In the genomic region with DNA sequence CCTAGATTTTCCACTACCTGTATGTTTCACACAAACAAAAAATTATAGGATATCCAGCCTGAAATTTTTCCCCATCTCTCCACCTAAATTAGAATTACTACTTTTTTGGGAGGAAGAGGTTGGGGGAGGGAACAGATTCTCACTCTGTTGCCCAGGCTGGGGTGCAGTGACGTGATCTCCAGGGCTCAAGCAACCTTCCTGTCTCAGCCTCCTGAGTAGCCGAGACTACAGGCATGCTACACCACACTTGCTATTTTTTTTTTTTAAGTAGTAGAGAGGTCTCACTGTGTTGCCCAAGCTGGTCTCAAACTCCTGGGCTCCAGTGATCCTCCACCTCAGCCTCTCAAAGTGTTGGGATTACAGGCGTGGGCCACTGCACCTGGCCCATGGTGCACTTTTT, we compare ENCODE assay signal across 23 cellular contexts. TPM values are rescaled to one million over a fixed set of nuclear protein-coding genes. Genes with fewer than 3 reads are reported as not detected.
DNase-seq lines count a peak whose midpoint lies in the region; ATAC-seq and TF ChIP-seq lines count a peak whose summit lies in the region.
"Had no signal": no experiment of that assay in that cellular context is flagged by ENCODE, and none has a peak within 500 bp of the region (broad histone marks: within the 10 kb centered on the region; RNA-seq: fewer than 3 reads in every experiment).

No MANE protein-coding gene starts in this region.

- H3K27ac ChIP-seq in OCI-LY7 (ENCODE audit: low read depth, low read length, poor library complexity, severe bottlenecking) (no peak overlapping the region), colonic mucosa (peak overlapping the region; percentile 42), stomach (peak overlapping the region in 3 of 5 donors; percentile 33 to 59 (median 51)), gastroesophageal sphincter (no peak overlapping the region)
- H3K27ac ChIP-seq: body of pancreas had no signal

- peak in 1 of 2 donors; percentile 50 for DNase-seq in activated T-cell treated with anti-CD3 and anti-CD28 coated beads, Interleukin-2, amount 50 U/mL, for 72 hours
- no peak for DNase-seq in activated T-cell treated with anti-CD3 and anti-CD28 coated beads, Interleukin-2, amount 50 U/mL, for 1 hour
- DNase-seq in OCI-LY7 (ENCODE audit: low spot score) (peak; percentile 45), colonic mucosa (no peak), stomach (no peak), hepatic stellate cell (ENCODE audit: low spot score) (no peak)
- DNase-seq: body of pancreas; DMS53; HCEC 1CT; left lung; NCI-H1436; NCI-H446 treated with DMSO at 0.1 percent for 48 hours; PC-3; SK-N-SH; stimulated activated CD4-positive, alpha-beta T cell treated with anti-CD3 and anti-CD28 coated beads, Interleukin-4, amount 100 ng/mL, for 24 hours had no signal

- no peaks in the 10 kb centered on the region for H3K9me3 Mint-ChIP-seq in activated T-cell treated with anti-CD3 and anti-CD28 coated beads, Interleukin-2, amount 50 U/mL, for 72 hours
- H3K9me3 Mint-ChIP-seq: activated T-helper 17 cell treated with anti-CD3 and anti-CD28 coated beads, Interleukin-2, amount 50 U/mL, for 72 hours; nephron had no signal

- intact Hi-C loops in OCI-LY7 (cut with micrococcal nuclease; ENCODE audit: unreplicated experiment) = no loop called here
- intact Hi-C loops in colonic mucosa (cut with DNase I) = no loop called here
- intact Hi-C loops in stomach (cut with DNase I; ENCODE audit: low total_unique reads) = no loop called here

- peak overlapping the region; percentile 81 to 85 for H3K4me3 Mint-ChIP-seq in activated T-cell treated with anti-CD3 and anti-CD28 coated beads, Interleukin-2, amount 50 U/mL, for 72 hours
- H3K4me3 Mint-ChIP-seq: activated T-helper 17 cell treated with anti-CD3 and anti-CD28 coated beads, Interleukin-2, amount 50 U/mL, for 72 hours; nephron; WTC11 had no signal

- TF ChIP-seq EP300 in stomach (IDR thresholded peaks at IDR 0.05) (no peak), gastroesophageal sphincter (IDR thresholded peaks at IDR 0.05) (no peak)

- CTCF ChIA-PET in OCI-LY7 (lab: Charles Lee; ENCODE audit: unreplicated experiment) = no interaction called here

- POLR2A ChIA-PET in OCI-LY7 (lab: Charles Lee) = interaction anchor here (0.7 to 1.6 kb wide), 5 partner anchors 9 to 105 kb away, joined by 3 to 13 read pairs (median 4); a partner anchor contains a TSS

- H3K9me3 ChIP-seq in OCI-LY7 (ENCODE audit: low read length) (no peaks in the 10 kb centered on the region), colonic mucosa (no peaks in the 10 kb centered on the region), stomach (no peaks in the 10 kb centered on the region), gastroesophageal sphincter (no peaks in the 10 kb centered on the region)
- H3K9me3 ChIP-seq: body of pancreas, left lung, right atrium auricular region, SK-N-SH had no signal

- no peak overlapping the region for H3K4me3 ChIP-seq in OCI-LY7 (ENCODE audit: low read depth, low read length, poor library complexity, severe bottlenecking)
- no peak overlapping the region for H3K4me3 ChIP-seq in colonic mucosa
- no peak overlapping the region for H3K4me3 ChIP-seq in stomach
- no peak overlapping the region for H3K4me3 ChIP-seq in gastroesophageal sphincter
- H3K4me3 ChIP-seq: body of pancreas, left lung, right atrium auricular region had no signal

- H3K4me2 ChIP-seq in OCI-LY7 (ENCODE audit: low read length) = peak overlapping the region; percentile 69
- H3K4me2 ChIP-seq: SK-N-SH had no signal

- H3K36me3 ChIP-seq in OCI-LY7 (ENCODE audit: insufficient read depth, low read length) = no peaks in the 10 kb centered on the region
- H3K36me3 ChIP-seq in colonic mucosa = no peaks in the 10 kb centered on the region
- H3K36me3 ChIP-seq in stomach = peaks cover 0 to 3% (median 0%) of the 10 kb centered on the region in 4 donors
- H3K36me3 ChIP-seq in gastroesophageal sphincter = no peaks in the 10 kb centered on the region
- H3K36me3 ChIP-seq: left lung, right atrium auricular region had no signal

- peak overlapping the region; percentile 90 for H2AFZ ChIP-seq in OCI-LY7 (ENCODE audit: low read length)

- 64 to 83% (median 75%) methylated on average over 3 of the region's 3 CpGs for WGBS in stomach, 5 donors
- 56% methylated on average over 3 of the region's 3 CpGs; no CpG with 5 or more reads in 1 of the 2 donors for WGBS in gastroesophageal sphincter (ENCODE audit: low coverage in 1 of 2), 2 donors

- no peaks in the 10 kb centered on the region for H3K79me2 ChIP-seq in OCI-LY7 (ENCODE audit: insufficient read depth, low read depth, low read length)

- BruUV-seq in OCI-LY7 (replicated peaks; lab: Mats Ljungman, UMichigan) = no TSS peak

- H3K4me1 ChIP-seq in OCI-LY7 (ENCODE audit: insufficient read depth, low read length, poor library complexity, severe bottlenecking) (peaks cover 45% of the 10 kb centered on the region), colonic mucosa (peaks cover 8% of the 10 kb centered on the region), stomach (peaks cover 0 to 49% (median 14%) of the 10 kb centered on the region in 4 donors), gastroesophageal sphincter (no peaks in the 10 kb centered on the region)
- H3K4me1 ChIP-seq: body of pancreas had no signal

- peaks cover 26 to 61% of the 10 kb centered on the region in 2 donors for H3K36me3 Mint-ChIP-seq in activated T-cell treated with anti-CD3 and anti-CD28 coated beads, Interleukin-2, amount 50 U/mL, for 72 hours (ENCODE audit: insufficient read depth in 2 of 2)
- H3K36me3 Mint-ChIP-seq: WTC11 had no signal

- H4K20me1 ChIP-seq in OCI-LY7 (ENCODE audit: insufficient read depth, low read length) = no peaks in the 10 kb centered on the region

- H3K9me2 ChIP-seq in OCI-LY7 (ENCODE audit: insufficient read depth, low read length) = no peaks in the 10 kb centered on the region
- H3K9me2 ChIP-seq: SK-N-SH had no signal

- H3K4me1 Mint-ChIP-seq in activated T-cell treated with anti-CD3 and anti-CD28 coated beads, Interleukin-2, amount 50 U/mL, for 72 hours (ENCODE audit: low read depth) = peaks cover 100% of the 10 kb centered on the region

- H3K27ac Mint-ChIP-seq in activated T-cell treated with anti-CD3 and anti-CD28 coated beads, Interleukin-2, amount 50 U/mL, for 72 hours = peak overlapping the region; percentile 97
- H3K27ac Mint-ChIP-seq: activated T-helper 17 cell treated with anti-CD3 and anti-CD28 coated beads, Interleukin-2, amount 50 U/mL, for 72 hours; nephron; WTC11 had no signal

- no peak for TF ChIP-seq CTCF in OCI-LY7 (conservative IDR thresholded peaks at IDR 0.05; ENCODE audit: low read length)
- TF ChIP-seq CTCF in colonic mucosa (IDR thresholded peaks at IDR 0.05) = no peak
- no peak for TF ChIP-seq CTCF in stomach (IDR thresholded peaks at IDR 0.05)
- no peak for TF ChIP-seq CTCF in gastroesophageal sphincter (IDR thresholded peaks at IDR 0.05)

- no peak overlapping the region for H3K9ac ChIP-seq in colonic mucosa (ENCODE audit: low read depth in 2 of 2, low read length in 2 of 2)
- H3K9ac ChIP-seq: SK-N-SH had no signal

- no peaks in the 10 kb centered on the region for H3K27me3 Mint-ChIP-seq in activated T-cell treated with anti-CD3 and anti-CD28 coated beads, Interleukin-2, amount 50 U/mL, for 72 hours (ENCODE audit: low read depth)
- H3K27me3 Mint-ChIP-seq: activated T-helper 17 cell treated with anti-CD3 and anti-CD28 coated beads, Interleukin-2, amount 50 U/mL, for 72 hours had no signal

- H3K27me3 ChIP-seq in colonic mucosa = no peaks in the 10 kb centered on the region
- H3K27me3 ChIP-seq in stomach = peaks cover 0 to 12% (median 0%) of the 10 kb centered on the region in 3 donors
- peaks cover 72% of the 10 kb centered on the region for H3K27me3 ChIP-seq in gastroesophageal sphincter
- H3K27me3 ChIP-seq: body of pancreas, left lung, right atrium auricular region had no signal

- no peak for TF ChIP-seq POLR2A in stomach (IDR thresholded peaks at IDR 0.05)
- no peak for TF ChIP-seq POLR2A in gastroesophageal sphincter (IDR thresholded peaks at IDR 0.05)

- no peak for ATAC-seq in activated T-cell treated with anti-CD3 and anti-CD28 coated beads, Interleukin-2, amount 50 U/mL, for 72 hours (replicated peaks in 1 of 2)
- ATAC-seq in gastroesophageal sphincter = no peak
- ATAC-seq in HG02759 (IDR thresholded peaks at IDR 0.05; ENCODE audit: unreplicated experiment) = no peak
- ATAC-seq: activated T-helper 17 cell treated with anti-CD3 and anti-CD28 coated beads, Interleukin-2, amount 50 U/mL, for 72 hours; body of pancreas; left lung; PC-3; WTC11 had no signal

RNA-seq across cellular contexts. Expression of a gene that starts 9.5 kb away (rescaled TPM):
- 100 to 1,000 TPM; 272 to 369 TPM for total RNA-seq in activated T-cell treated with anti-CD3 and anti-CD28 coated beads, Interleukin-2, amount 50 U/mL, for 72 hours
- total RNA-seq in OCI-LY7 (2014; rRNA removed; shearing (Covaris generic)) = 0.73 and 1.4 TPM in 2 replicates
- total RNA-seq in OCI-LY7 (2022) (0.63 and 0.74 TPM in 2 replicates), colonic mucosa (10 to 100 TPM in 1 of 2 donors, 1 to 10 TPM in 1; 3.3 to 12.0 TPM), stomach (10 to 100 TPM in 4 of 5 donors, 1 to 10 TPM in 1; 9.2 to 35.0 (median 21.4) TPM), gastroesophageal sphincter (1 to 10 TPM in 3 of 4 donors, under 1 TPM in 1; 0.58 to 5.7 (median 2.4) TPM)
- polyA plus RNA-seq in stomach = 10 to 100 TPM in 1 of 3 donors, 1 to 10 TPM in 2; 3.7 to 14.5 (median 4.6) TPM
- total RNA-seq: fibroblast of lung, PC-3 had no signal
- polyA plus RNA-seq: AG04450, fibroblast of lung, SK-N-SH had no signal

RNA-seq across cellular contexts. Expression of a gene that starts 36.9 kb away (rescaled TPM):
- total RNA-seq in activated T-cell treated with anti-CD3 and anti-CD28 coated beads, Interleukin-2, amount 50 U/mL, for 72 hours = 10 to 100 TPM; 71.3 to 76.3 TPM
- 1.9 and 2.2 TPM in 2 replicates for total RNA-seq in OCI-LY7 (2014; rRNA removed; shearing (Covaris generic))
- total RNA-seq in OCI-LY7 (2022) (5.8 and 6.9 TPM in 2 replicates), colonic mucosa (10 to 100 TPM; 10.9 to 27.8 TPM), stomach (10 to 100 TPM in 1 of 5 donors, 1 to 10 TPM in 3, under 1 TPM in 1; 0.45 to 20.0 (median 6.7) TPM), gastroesophageal sphincter (1 to 10 TPM in 1 of 4 donors, under 1 TPM in 3; 0.54 to 3.8 (median 0.65) TPM)
- polyA plus RNA-seq in stomach = 1 to 10 TPM; 2.1 to 7.2 (median 3.4) TPM

RNA-seq across cellular contexts. Expression of a gene that starts 38.8 kb away (rescaled TPM):
- total RNA-seq in activated T-cell treated with anti-CD3 and anti-CD28 coated beads, Interleukin-2, amount 50 U/mL, for 72 hours = not detected
- total RNA-seq in OCI-LY7 (2014; rRNA removed; shearing (Covaris generic)) = 0.06 TPM in 1 of 2 replicates, not detected in the other
- total RNA-seq in OCI-LY7 (2022) (0.10 TPM in 1 of 2 replicates, not detected in the other), colonic mucosa (under 1 TPM; 0.12 to 0.45 TPM), stomach (under 1 TPM in 2 of 5 donors, not detected in 3; 0.29 to 0.92 TPM), gastroesophageal sphincter (1 to 10 TPM in 1 of 4 donors, under 1 TPM in 3; 0.25 to 1.0 (median 0.49) TPM)
- under 1 TPM; 0.12 to 0.46 (median 0.23) TPM for polyA plus RNA-seq in stomach
- total RNA-seq: PC-3 had no signal

RNA-seq across cellular contexts. Expression of a gene that starts 48.8 kb away (rescaled TPM):
- 10 to 100 TPM; 10.1 to 12.9 TPM for total RNA-seq in activated T-cell treated with anti-CD3 and anti-CD28 coated beads, Interleukin-2, amount 50 U/mL, for 72 hours
- not detected in 2 replicates for total RNA-seq in OCI-LY7 (2014; rRNA removed; shearing (Covaris generic))
- total RNA-seq in OCI-LY7 (2022) = not detected in 2 replicates
- total RNA-seq in colonic mucosa = 100 to 1,000 TPM in 1 of 2 donors, 10 to 100 TPM in 1; 58.8 to 114 TPM
- 10 to 100 TPM in 4 of 5 donors, under 1 TPM in 1; 0.58 to 97.2 (median 56.7) TPM for total RNA-seq in stomach
- 10 to 100 TPM; 12.2 to 79.1 (median 35.4) TPM for polyA plus RNA-seq in stomach
- total RNA-seq in gastroesophageal sphincter = 10 to 100 TPM in 3 of 4 donors, 1 to 10 TPM in 1; 8.7 to 57.0 (median 12.1) TPM
- total RNA-seq: fibroblast of lung had no signal
- polyA plus RNA-seq: AG04450, fibroblast of lung had no signal

Comparison
In these comparisons a context has a peak if more than half of its experiments do, and no peak if none do; other contexts are left out.
1. H3K27ac ChIP-seq: peak in colonic mucosa (single experiment) and stomach (3 of 5); none in OCI-LY7 (single experiment) and gastroesophageal sphincter (0 of 4).
2. RNA of a gene that starts 9.5 kb away (total RNA-seq): 272 to 369 TPM in activated T-cell treated with anti-CD3 and anti-CD28 coated beads, Interleukin-2, amount 50 U/mL, for 72 hours; 9.2 to 35.0 TPM in stomach, 3.3 to 12.0 TPM in colonic mucosa, 0.58 to 5.7 TPM in gastroesophageal sphincter and 0.63 to 1.4 TPM in OCI-LY7; every median in the first group is over 4 times any median in the second.